ENCODE assay signal across 2 cellular contexts in genomic region chr1:167332503-167332902, GRCh38.
TF ChIP-seq lines count a peak whose summit lies in the region.

No MANE protein-coding gene starts in this region.

TF ChIP-seq in IMR-90, 13 proteins besides CTCF, POLR2A, EP300 and RAD21:
- TF ChIP-seq USF2 (IDR thresholded peaks at IDR 0.05; ENCODE audit: low read depth, low read length): no peak
- TF ChIP-seq RCOR1 (IDR thresholded peaks at IDR 0.05; ENCODE audit: insufficient replicate concordance, low read length): no peak
- TF ChIP-seq CEBPB (IDR thresholded peaks at IDR 0.05; ENCODE audit: low read depth, low read length): no peak
- no peak for TF ChIP-seq MAFK (IDR thresholded peaks at IDR 0.05; ENCODE audit: low read depth, low read length)
- no peak for TF ChIP-seq BHLHE40 (IDR thresholded peaks at IDR 0.05; ENCODE audit: low read depth, low read length)
- no peak for TF ChIP-seq MAZ (IDR thresholded peaks at IDR 0.05; ENCODE audit: borderline replicate concordance, low read depth, low read length)
- no peak for TF ChIP-seq MXI1 (IDR thresholded peaks at IDR 0.05; ENCODE audit: borderline replicate concordance, low read depth, low read length)
- TF ChIP-seq SMC3 (IDR thresholded peaks at IDR 0.05; ENCODE audit: low read depth, low read length): no peak

TF ChIP-seq in GM12878, 131 proteins besides CTCF, POLR2A, EP300 and RAD21:
- TF ChIP-seq CBX5 (IDR thresholded peaks at IDR 0.05; ENCODE audit: low read depth) (no peak), MAX (IDR thresholded peaks at IDR 0.05; ENCODE audit: low read depth, low read length) (no peak), MYB (IDR thresholded peaks at IDR 0.05; ENCODE audit: borderline replicate concordance, low read depth, low read length) (no peak), REST (IDR thresholded peaks at IDR 0.05; ENCODE audit: low read depth, low read length) (no peak), ZNF622 (IDR thresholded peaks at IDR 0.05) (no peak), ZNF207 (IDR thresholded peaks at IDR 0.05; ENCODE audit: borderline replicate concordance) (no peak), BCL3 (IDR thresholded peaks at IDR 0.05; ENCODE audit: borderline replicate concordance, insufficient read depth, low read depth, low read length, poor library complexity, severe bottlenecking) (no peak), FOXM1 (IDR thresholded peaks at IDR 0.05; ENCODE audit: low read depth, low read length) (no peak), FOXK2 (IDR thresholded peaks at IDR 0.05) (no peak), HDAC6 (IDR thresholded peaks at IDR 0.05; ENCODE audit: unreplicated experiment) (no peak), ETV6 (conservative IDR thresholded peaks at IDR 0.05 in 1 of 2, IDR thresholded peaks at IDR 0.05 in 1 of 2; ENCODE audit: borderline replicate concordance in 1 of 2, low read depth in 1 of 2) (no peak)
- TF ChIP-seq, protein P1, sequence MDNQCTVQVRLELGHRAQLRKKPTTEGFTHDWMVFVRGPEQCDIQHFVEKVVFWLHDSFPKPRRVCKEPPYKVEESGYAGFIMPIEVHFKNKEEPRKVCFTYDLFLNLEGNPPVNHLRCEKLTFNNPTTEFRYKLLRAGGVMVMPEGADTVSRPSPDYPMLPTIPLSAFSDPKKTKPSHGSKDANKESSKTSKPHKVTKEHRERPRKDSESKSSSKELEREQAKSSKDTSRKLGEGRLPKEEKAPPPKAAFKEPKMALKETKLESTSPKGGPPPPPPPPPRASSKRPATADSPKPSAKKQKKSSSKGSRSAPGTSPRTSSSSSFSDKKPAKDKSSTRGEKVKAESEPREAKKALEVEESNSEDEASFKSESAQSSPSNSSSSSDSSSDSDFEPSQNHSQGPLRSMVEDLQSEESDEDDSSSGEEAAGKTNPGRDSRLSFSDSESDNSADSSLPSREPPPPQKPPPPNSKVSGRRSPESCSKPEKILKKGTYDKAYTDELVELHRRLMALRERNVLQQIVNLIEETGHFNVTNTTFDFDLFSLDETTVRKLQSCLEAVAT (IDR thresholded peaks at IDR 0.05): no peak
